Comparison of ENCODE assay signal across 16 cellular contexts in the genomic region with DNA sequence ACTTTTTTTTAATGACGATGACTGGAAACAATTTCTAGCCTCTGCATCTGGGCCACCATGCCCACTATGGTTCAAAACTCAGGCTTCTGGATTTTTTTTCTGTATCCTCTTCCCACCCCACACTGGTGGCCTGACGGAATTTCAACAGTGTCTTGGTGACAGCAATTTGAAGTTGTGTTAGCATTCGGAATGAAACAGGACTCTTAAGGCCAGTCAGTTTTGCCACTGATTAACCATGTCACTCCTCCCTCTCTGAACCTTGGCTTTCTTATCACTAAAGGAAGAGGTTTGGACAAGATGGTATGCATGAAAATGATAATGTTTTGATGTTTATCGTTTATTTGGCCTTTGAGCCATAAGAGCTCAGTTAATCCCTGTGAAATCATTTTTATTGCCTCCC. TPM values are rescaled to one million over a fixed set of nuclear protein-coding genes. Genes with fewer than 3 reads are reported as not detected.
"Had no signal": no experiment of that assay in that cellular context is flagged by ENCODE, and none has a peak within 500 bp of the region (broad histone marks: within the 10 kb centered on the region; RNA-seq: fewer than 3 reads in every experiment).

No MANE protein-coding gene starts in this region.

- ATAC-seq: natural killer cell; stimulated activated naive CD8-positive, alpha-beta T cell treated with anti-CD3 and anti-CD28 coated beads, Interleukin-15, Interleukin-2, amounts not matched to agents 100 U/mL and 50 U/mL, for 24 hours had no signal

- H3K9me3 ChIP-seq: ascending aorta, breast epithelium, neutrophil had no signal

- FAIRE-seq: TTC549, urothelium cell line had no signal

- H3K27me3 ChIP-seq: ascending aorta, breast epithelium, neutrophil had no signal

- H3K4me2 ChIP-seq: smooth muscle cell had no signal

- H3K4me3 ChIP-seq: ascending aorta, breast epithelium, smooth muscle cell had no signal

- H3K27ac ChIP-seq: ascending aorta, breast epithelium, neutrophil had no signal

- H3K4me1 ChIP-seq: breast epithelium had no signal

- DNase-seq: activated CD4-positive, alpha-beta T cell treated with anti-CD3 and anti-CD28 coated beads, Interleukin-2, amount 10 ng/mL, durations not matched to agents 7 days and 5 days; activated naive CD4-positive, alpha-beta T cell treated with anti-CD3 and anti-CD28 coated beads, Interleukin-2, amount 10 ng/mL, durations not matched to agents 7 days and 5 days; cerebellar nuclear complex; effector memory CD4-positive, alpha-beta T cell; foreskin melanocyte; head of caudate nucleus; mammary epithelial cell; natural killer cell; stimulated activated naive CD8-positive, alpha-beta T cell treated with anti-CD3 and anti-CD28 coated beads, Interleukin-15, Interleukin-2, amounts not matched to agents 100 U/mL and 50 U/mL, for 24 hours; T-helper 2 cell had no signal

- H3K36me3 ChIP-seq: ascending aorta, breast epithelium, neutrophil had no signal

RNA-seq across cellular contexts. Expression of a gene that starts 41.6 kb away (rescaled TPM):
- total RNA-seq: ascending aorta had no signal
